ENCODE assay signal across 17 cellular contexts in the genomic region with DNA sequence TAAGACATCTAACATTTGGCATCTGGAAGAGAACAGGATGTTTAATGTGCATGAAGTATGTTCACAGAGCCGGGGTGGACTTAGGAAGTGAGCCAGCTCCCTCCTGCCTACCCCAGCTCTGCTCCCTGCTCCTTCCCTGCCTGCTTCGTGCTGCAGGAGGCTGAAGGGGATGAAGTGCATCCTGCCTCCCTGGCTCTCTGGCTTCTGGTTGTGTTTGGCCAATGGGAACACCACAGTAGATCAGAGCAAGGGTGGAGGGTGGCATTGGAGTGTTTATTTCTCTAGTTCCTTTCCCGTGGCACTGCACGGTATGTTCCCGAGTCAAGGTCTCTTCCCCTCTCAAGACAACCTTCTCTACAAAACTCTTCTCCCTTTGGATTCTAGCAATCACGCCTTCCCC.
DNase-seq lines count a peak whose midpoint lies in the region; ATAC-seq and TF ChIP-seq lines count a peak whose summit lies in the region.
"Had no signal": no experiment of that assay in that cellular context is flagged by ENCODE, and none has a peak within 500 bp of the region (broad histone marks: within the 10 kb centered on the region; RNA-seq: fewer than 3 reads in every experiment).

No MANE protein-coding gene starts in this region.

- 0 out of 2 replicates have a peak overlapping the region, but pooled peaks have one; percentile 5 for H3K4ac ChIP-seq in IMR-90 (ENCODE audit: low read depth, low read length)

- no peak overlapping the region for H2AFZ ChIP-seq in IMR-90 (replicated peaks; ENCODE audit: low read length, poor library complexity)

- peak; percentile 59; the same call in 1 of the 2 replicates for ATAC-seq in IMR-90 (ENCODE audit: low read depth)
- ATAC-seq: CD8-positive, alpha-beta T cell had no signal

- intact Hi-C loops in IMR-90 (cut with micrococcal nuclease) = no loop called here

- no peak overlapping the region for H4K8ac ChIP-seq in IMR-90 (ENCODE audit: low read depth in 2 of 2, low read length in 2 of 2)

- H3K4me1 ChIP-seq in BLaER1 (peaks cover 15% of the 10 kb centered on the region), IMR-90 (ENCODE audit: control insufficient read depth, insufficient read depth, low read length) (no peaks in the 10 kb centered on the region)
- H3K4me1 ChIP-seq: Caco-2, HAP-1 had no signal

- H2BK120ac ChIP-seq in IMR-90 (ENCODE audit: low read depth, low read length) = no peak overlapping the region

- no peak overlapping the region for H2BK20ac ChIP-seq in IMR-90 (ENCODE audit: low read depth, low read length)

- in situ Hi-C loops in IMR-90 (cut with MboI; ENCODE audit: low sequenced_read_pairs) = no loop called here

- H3K9me3 ChIP-seq in BLaER1 (no peaks in the 10 kb centered on the region), IMR-90 (ENCODE audit: control insufficient read depth, insufficient read depth, low read length) (no peaks in the 10 kb centered on the region)
- H3K9me3 ChIP-seq: BE2C, Caco-2, HAP-1 had no signal

- H3K14ac ChIP-seq in IMR-90 (replicated peaks; ENCODE audit: low read depth, low read length) = no peak overlapping the region; the same call in 1 of the 2 replicates

- H3K27me3 ChIP-seq in BLaER1 (no peaks in the 10 kb centered on the region), IMR-90 (ENCODE audit: control insufficient read depth, insufficient read depth, low read length) (no peaks in the 10 kb centered on the region)
- H3K27me3 ChIP-seq: BE2C had no signal

- dilution Hi-C loops in IMR-90 (cut with HindIII; ENCODE audit: low sequenced_read_pairs, unreplicated experiment) = no loop called here

- H4K20me1 ChIP-seq in BLaER1 (no peaks in the 10 kb centered on the region), IMR-90 (ENCODE audit: insufficient read depth, low read length) (no peaks in the 10 kb centered on the region)

- H3K9me1 ChIP-seq in IMR-90 (ENCODE audit: insufficient read depth, low read length) = no peaks in the 10 kb centered on the region

- H3K27ac ChIP-seq in BLaER1 (no peak overlapping the region), IMR-90 (ENCODE audit: insufficient read depth, low read length) (no peak overlapping the region)
- H3K27ac ChIP-seq: 22Rv1, C4-2B had no signal

- H3K4me2 ChIP-seq in BLaER1 (0 out of 2 replicates have a peak overlapping the region, but pooled peaks have one; percentile 4), IMR-90 (ENCODE audit: low read depth, low read length) (no peak overlapping the region)

- H3K79me1 ChIP-seq in IMR-90 (ENCODE audit: low read depth in 1 of 2, low read length in 2 of 2) = no peaks in the 10 kb centered on the region

- H3K4me3 ChIP-seq in BLaER1 = no peak overlapping the region
- no peak overlapping the region for H3K4me3 ChIP-seq in IMR-90 (ENCODE audit: insufficient read depth, low read depth, low read length)
- H3K4me3 ChIP-seq: HAP-1 had no signal

- H2BK15ac ChIP-seq in IMR-90 (ENCODE audit: low read depth, low read length) = no peak overlapping the region

- no peak overlapping the region for H3K56ac ChIP-seq in IMR-90 (ENCODE audit: extremely low read depth, insufficient read depth, low read length)

- no peak overlapping the region for H3K23ac ChIP-seq in IMR-90 (ENCODE audit: low read depth, low read length)

- no peak overlapping the region for H3K9ac ChIP-seq in BLaER1
- H3K9ac ChIP-seq in IMR-90 (ENCODE audit: low read depth, low read length) = no peak overlapping the region

- H3K36me3 ChIP-seq in BLaER1 = no peaks in the 10 kb centered on the region
- no peaks in the 10 kb centered on the region for H3K36me3 ChIP-seq in IMR-90 (ENCODE audit: control insufficient read depth, insufficient read depth, low read length)
- H3K36me3 ChIP-seq: BE2C, HAP-1 had no signal

- DNase-seq in IMR-90 (no peak), iris pigment epithelial cell (ENCODE audit: low read depth) (peak; percentile 9), UCSD-AML1 (lab: John Stamatoyannopoulos, UW; ENCODE audit: unreplicated experiment) (no peak), germinal center (ENCODE audit: low spot score) (no peak)
- DNase-seq in stimulated activated CD8-positive, alpha-beta memory T cell treated with anti-CD3 and anti-CD28 coated beads, Interleukin-4, amount 100 ng/mL, for 48 hours = no peak
- DNase-seq: AML-193; BE2C; Caco-2; CD4-positive, CD25-positive, alpha-beta regulatory T cell; CD8-positive, alpha-beta T cell; DMS153; DND-41; GOT3 had no signal

- no TSS peak for BruUV-seq in IMR-90 (replicated peaks; lab: Mats Ljungman, UMichigan)

- H4K5ac ChIP-seq in IMR-90 (ENCODE audit: low read depth, low read length) = no peak overlapping the region

- CTCF ChIA-PET in IMR-90 (lab: Yijun Ruan, JAX) = no interaction called here

- H2AK5ac ChIP-seq in IMR-90 (ENCODE audit: low read depth, low read length) = peak overlapping the region; percentile 17; the same call in 1 of the 2 replicates

- TF ChIP-seq POLR2A in IMR-90 (IDR thresholded peaks at IDR 0.05; ENCODE audit: low read depth, low read length) = no peak

- no peak for TF ChIP-seq CTCF in IMR-90 (conservative IDR thresholded peaks at IDR 0.05; ENCODE audit: low read depth, low read length)

- WGBS in IMR-90 (ENCODE audit: extremely low coverage in 2 of 2, insufficient read length in 1 of 2), 2 experiments = 100% methylated on average over 1 of the region's 6 CpGs; no CpG with 5 or more reads in 1 of the 2 experiments

- no peak for TF ChIP-seq RAD21 in IMR-90 (IDR thresholded peaks at IDR 0.05; ENCODE audit: low read length)

- no peak overlapping the region for H4K91ac ChIP-seq in IMR-90 (ENCODE audit: insufficient read depth, low read depth, low read length)

- POLR2A ChIA-PET in IMR-90 (lab: Charles Lee; ENCODE audit: unreplicated experiment) = no interaction called here

- H3K18ac ChIP-seq in IMR-90 (ENCODE audit: low read depth, low read length) = no peak overlapping the region

- no peak overlapping the region for H2AK9ac ChIP-seq in IMR-90 (replicated peaks; ENCODE audit: low read depth, low read length, poor library complexity)

- H2BK5ac ChIP-seq in IMR-90 (ENCODE audit: low read depth, low read length, poor library complexity, severe bottlenecking) = no peak overlapping the region

TF ChIP-seq in IMR-90, 13 proteins besides CTCF, POLR2A, EP300 and RAD21:
- TF ChIP-seq, protein P1, sequence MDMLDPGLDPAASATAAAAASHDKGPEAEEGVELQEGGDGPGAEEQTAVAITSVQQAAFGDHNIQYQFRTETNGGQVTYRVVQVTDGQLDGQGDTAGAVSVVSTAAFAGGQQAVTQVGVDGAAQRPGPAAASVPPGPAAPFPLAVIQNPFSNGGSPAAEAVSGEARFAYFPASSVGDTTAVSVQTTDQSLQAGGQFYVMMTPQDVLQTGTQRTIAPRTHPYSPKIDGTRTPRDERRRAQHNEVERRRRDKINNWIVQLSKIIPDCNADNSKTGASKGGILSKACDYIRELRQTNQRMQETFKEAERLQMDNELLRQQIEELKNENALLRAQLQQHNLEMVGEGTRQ (IDR thresholded peaks at IDR 0.05; ENCODE audit: low read depth, low read length) = no peak
- no peak for TF ChIP-seq FOS (IDR thresholded peaks at IDR 0.05; ENCODE audit: low read depth, low read length)
- no peak for TF ChIP-seq RFX5 (IDR thresholded peaks at IDR 0.05; ENCODE audit: low read depth, low read length)
- TF ChIP-seq CEBPB (IDR thresholded peaks at IDR 0.05; ENCODE audit: low read depth, low read length) = no peak
- TF ChIP-seq SMC3 (IDR thresholded peaks at IDR 0.05; ENCODE audit: low read depth, low read length) = no peak
- TF ChIP-seq, protein P2, sequence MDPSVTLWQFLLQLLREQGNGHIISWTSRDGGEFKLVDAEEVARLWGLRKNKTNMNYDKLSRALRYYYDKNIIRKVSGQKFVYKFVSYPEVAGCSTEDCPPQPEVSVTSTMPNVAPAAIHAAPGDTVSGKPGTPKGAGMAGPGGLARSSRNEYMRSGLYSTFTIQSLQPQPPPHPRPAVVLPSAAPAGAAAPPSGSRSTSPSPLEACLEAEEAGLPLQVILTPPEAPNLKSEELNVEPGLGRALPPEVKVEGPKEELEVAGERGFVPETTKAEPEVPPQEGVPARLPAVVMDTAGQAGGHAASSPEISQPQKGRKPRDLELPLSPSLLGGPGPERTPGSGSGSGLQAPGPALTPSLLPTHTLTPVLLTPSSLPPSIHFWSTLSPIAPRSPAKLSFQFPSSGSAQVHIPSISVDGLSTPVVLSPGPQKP (IDR thresholded peaks at IDR 0.05; ENCODE audit: borderline replicate concordance, low read depth, low read length) = no peak
- no peak for TF ChIP-seq MAFK (IDR thresholded peaks at IDR 0.05; ENCODE audit: low read depth, low read length)
- no peak for TF ChIP-seq BHLHE40 (IDR thresholded peaks at IDR 0.05; ENCODE audit: low read depth, low read length)
